In the genomic region with DNA sequence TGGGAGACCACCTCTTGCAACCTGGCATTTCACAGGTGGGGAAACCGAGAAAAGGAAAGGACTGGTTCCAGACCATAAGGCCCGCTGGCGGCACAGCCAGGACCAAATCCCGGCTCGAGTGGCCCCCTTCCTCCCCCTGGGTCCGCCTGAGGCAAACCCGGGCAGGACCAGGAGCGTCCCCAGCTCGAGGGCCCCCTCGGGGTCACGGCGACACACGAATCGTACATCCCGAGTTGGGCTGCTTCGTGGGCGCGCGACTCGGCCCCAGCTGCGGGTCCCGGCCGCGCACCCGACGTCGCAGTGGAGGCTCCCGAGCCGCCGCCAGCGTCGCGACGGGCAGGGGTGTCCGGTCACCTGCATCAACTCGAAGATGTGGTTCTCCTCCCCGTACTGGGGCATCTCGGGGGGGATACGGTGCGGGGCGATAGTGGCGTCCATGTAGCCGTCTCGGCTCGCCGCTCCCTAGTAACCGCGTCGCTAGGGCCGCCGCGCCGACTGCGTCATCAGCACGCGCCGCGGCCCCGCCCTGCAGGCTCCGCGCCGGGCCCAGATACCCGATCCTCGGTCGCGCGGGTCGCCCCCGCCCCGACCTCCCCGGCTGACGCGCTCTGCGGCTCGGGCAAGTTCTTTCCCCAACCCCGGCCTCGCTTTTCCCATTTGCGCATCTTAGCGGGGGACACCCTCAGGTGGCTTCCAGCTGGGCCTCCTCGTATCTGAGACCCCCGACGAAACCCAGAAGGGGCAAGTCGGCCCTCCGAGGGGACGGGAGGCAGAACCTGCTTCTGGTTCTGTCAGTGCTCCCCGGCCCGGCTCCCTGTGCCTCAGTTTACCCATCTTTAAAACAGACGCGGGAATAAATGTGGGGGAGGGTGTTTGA, we compare ENCODE assay signal across 8 cellular contexts. TPM values are rescaled to one million over a fixed set of nuclear protein-coding genes. Genes with fewer than 3 reads are reported as not detected.
DNase-seq lines count a peak whose midpoint lies in the region; ATAC-seq and TF ChIP-seq lines count a peak whose summit lies in the region.

A gene with protein sequence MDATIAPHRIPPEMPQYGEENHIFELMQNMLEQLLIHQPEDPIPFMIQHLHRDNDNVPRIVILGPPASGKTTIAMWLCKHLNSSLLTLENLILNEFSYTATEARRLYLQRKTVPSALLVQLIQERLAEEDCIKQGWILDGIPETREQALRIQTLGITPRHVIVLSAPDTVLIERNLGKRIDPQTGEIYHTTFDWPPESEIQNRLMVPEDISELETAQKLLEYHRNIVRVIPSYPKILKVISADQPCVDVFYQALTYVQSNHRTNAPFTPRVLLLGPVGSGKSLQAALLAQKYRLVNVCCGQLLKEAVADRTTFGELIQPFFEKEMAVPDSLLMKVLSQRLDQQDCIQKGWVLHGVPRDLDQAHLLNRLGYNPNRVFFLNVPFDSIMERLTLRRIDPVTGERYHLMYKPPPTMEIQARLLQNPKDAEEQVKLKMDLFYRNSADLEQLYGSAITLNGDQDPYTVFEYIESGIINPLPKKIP (minus strand): TSS at position 467 of the 877 bp plus-strand sequence. CDS start 29 bp downstream, at position 438.

- H3K27me3 Mint-ChIP-seq in activated CD4-positive, alpha-beta T cell treated with anti-CD3 and anti-CD28 coated beads, Interleukin-2, amount 10 ng/mL, durations not matched to agents 24 days and 14 days: peaks cover 5% of the 10 kb centered on the region

- no peaks in the 10 kb centered on the region for H3K9me3 Mint-ChIP-seq in activated CD4-positive, alpha-beta T cell treated with anti-CD3 and anti-CD28 coated beads, Interleukin-2, amount 10 ng/mL, durations not matched to agents 24 days and 14 days

- peak within 1 kb of the TSS; percentile 66 for H3K27ac Mint-ChIP-seq in activated CD4-positive, alpha-beta T cell treated with anti-CD3 and anti-CD28 coated beads, Interleukin-2, amount 10 ng/mL, durations not matched to agents 24 days and 14 days

- no peaks in the 10 kb centered on the region for H3K27me3 ChIP-seq in GM06990 (replicated peaks; ENCODE audit: control insufficient read depth, insufficient read depth, low read length)

- H3K36me3 Mint-ChIP-seq in activated CD4-positive, alpha-beta T cell treated with anti-CD3 and anti-CD28 coated beads, Interleukin-2, amount 10 ng/mL, durations not matched to agents 24 days and 14 days (ENCODE audit: low read depth): no peaks in the 10 kb centered on the region

- H3K36me3 ChIP-seq in GM06990 (ENCODE audit: control insufficient read depth, insufficient read depth, low read length): no peaks in the 10 kb centered on the region

- no peak for TF ChIP-seq CTCF in GM06990 (IDR thresholded peaks at IDR 0.05; ENCODE audit: insufficient read depth, low read length, poor library complexity, severe bottlenecking)
- no peak for TF ChIP-seq CTCF in coronary artery (IDR thresholded peaks at IDR 0.05)

- peak; percentile 82 for DNase-seq in GM06990 (ENCODE audit: extremely low read depth, insufficient read length)
- peak; percentile 96 for DNase-seq in HEK293T (ENCODE audit: extremely low spot score)
- DNase-seq in NCI-H2171 (lab: John Stamatoyannopoulos, UW): peak; percentile 82
- DNase-seq in activated CD4-positive, alpha-beta T cell treated with anti-CD3 and anti-CD28 coated beads, Interleukin-2, amount 10 ng/mL, durations not matched to agents 24 days and 14 days: peak; percentile 95
- DNase-seq in coronary artery (ENCODE audit: low spot score): peak; percentile 82
- peak; percentile 45 to 76 for DNase-seq in left colon
- peak; percentile 48 to 69 (median 61) for DNase-seq in stimulated activated CD4-positive, alpha-beta T cell treated with anti-CD3 and anti-CD28 coated beads, Interleukin-1b, Interleukin-23, amount 100 ng/mL, for 24 hours (ENCODE audit: low read depth in 4 of 4, low spot score in 1 of 4)
- DNase-seq in pons (ENCODE audit: low spot score): no peak

- CTCF ChIA-PET in HEK293T (lab: Yijun Ruan, JAX): interaction anchor here (1.5 kb wide), 1 partner anchor 23 kb away, joined by 3 read pairs; no protein-coding TSS in a partner anchor

- peak; percentile 96 for ATAC-seq in left colon

- intact Hi-C loops in activated CD4-positive, alpha-beta T cell treated with anti-CD3 and anti-CD28 coated beads, Interleukin-2, amount 10 ng/mL, durations not matched to agents 24 days and 14 days (cut with micrococcal nuclease): loop anchor here (1.0 to 10.0 kb wide), 3 partner anchors 66 to 267 kb away; a partner anchor contains a TSS
- intact Hi-C loops in left colon (cut with DNase I, micrococcal nuclease): no loop called here

- POLR2A ChIA-PET in HEK293T (lab: Yijun Ruan, JAX): no interaction called here

- peaks cover 28% of the 10 kb centered on the region for H3K4me1 Mint-ChIP-seq in activated CD4-positive, alpha-beta T cell treated with anti-CD3 and anti-CD28 coated beads, Interleukin-2, amount 10 ng/mL, durations not matched to agents 24 days and 14 days

- peak within 1 kb of the TSS; percentile 70 to 87 for H3K27ac ChIP-seq in coronary artery

- H3K4me3 ChIP-seq in GM06990 (replicated peaks; ENCODE audit: low read depth, low read length) (peak within 1 kb of the TSS; percentile 96), coronary artery (peak within 1 kb of the TSS; percentile 92)

- peak within 1 kb of the TSS; percentile 81 for H3K4me3 Mint-ChIP-seq in activated CD4-positive, alpha-beta T cell treated with anti-CD3 and anti-CD28 coated beads, Interleukin-2, amount 10 ng/mL, durations not matched to agents 24 days and 14 days

TF ChIP-seq in HEK293T, 16 proteins besides CTCF, POLR2A, EP300 and RAD21:
- TF ChIP-seq SP1 (IDR thresholded peaks at IDR 0.05) (no peak), FOXK2 (IDR thresholded peaks at IDR 0.05) (no peak), NFRKB (IDR thresholded peaks at IDR 0.05) (no peak), HDGF (IDR thresholded peaks at IDR 0.05; ENCODE audit: borderline replicate concordance) (no peak)

RNA-seq across cellular contexts. Expression of the gene that starts here (rescaled TPM):
- total RNA-seq in activated CD4-positive, alpha-beta T cell treated with anti-CD3 and anti-CD28 coated beads, Interleukin-2, amount 10 ng/mL, durations not matched to agents 24 days and 14 days: 0.33 TPM in 1 of 2 replicates, not detected in the other
- total RNA-seq in left colon: under 1 TPM in 1 of 2 donors, not detected in 1; 0.67 TPM

Comparison
In these comparisons a context has a peak if more than half of its experiments do, and no peak if none do; other contexts are left out.
1. Peak in DNase-seq in activated CD4-positive, alpha-beta T cell treated with anti-CD3 and anti-CD28 coated beads, Interleukin-2, amount 10 ng/mL, durations not matched to agents 24 days and 14 days; RNA of the gene not detected or under 1 TPM.
2. Peak in DNase-seq and ATAC-seq in left colon; RNA of the gene not detected or under 1 TPM.